In genomic region chr22:42313804-42314581, GRCh38 we compare ENCODE assay signal across 9 cellular contexts. TPM values are rescaled to one million over a fixed set of nuclear protein-coding genes. Genes with fewer than 3 reads are reported as not detected.
A peak's percentile ranks its signal among the peaks of the same experiment; 100 is the strongest.
DNase-seq lines count a peak whose midpoint lies in the region; ATAC-seq and TF ChIP-seq lines count a peak whose summit lies in the region.
"Had no signal": no experiment of that assay in that cellular context is flagged by ENCODE, and none has a peak within 500 bp of the region (broad histone marks: within the 10 kb centered on the region; RNA-seq: fewer than 3 reads in every experiment).

No MANE protein-coding gene starts in this region.

- DNase-seq in DMS79 treated with DMSO at 0.1 percent for 48 hours (lab: John Stamatoyannopoulos, UW) (peak; percentile 89), RPMI8226 (peak; percentile 80), MCF 10A (ENCODE audit: unreplicated experiment) (peak; percentile 97), lung (ENCODE audit: low spot score) (no peak), NK-92 (lab: John Stamatoyannopoulos, UW; ENCODE audit: unreplicated experiment) (no peak), GM19240 (ENCODE audit: insufficient read length, low spot score) (no peak)

- no peaks in the 10 kb centered on the region for H3K27me3 Mint-ChIP-seq in MCF 10A (ENCODE audit: insufficient read depth, unreplicated experiment)

- H3K9me3 ChIP-seq in lung (ENCODE audit: control insufficient read depth in 2 of 2, insufficient read depth in 1 of 2, low read length in 1 of 2) = no peaks in the 10 kb centered on the region
- H3K9me3 ChIP-seq: SJSA1 had no signal

- H3K36me3 Mint-ChIP-seq in MCF 10A (ENCODE audit: insufficient read depth, unreplicated experiment) = no peaks in the 10 kb centered on the region

- no peaks in the 10 kb centered on the region for H3K27me3 ChIP-seq in lung (ENCODE audit: control insufficient read depth, insufficient read depth)
- H3K27me3 ChIP-seq: SJSA1 had no signal

- H3K36me3 ChIP-seq in lung (ENCODE audit: control insufficient read depth in 2 of 2, insufficient read depth in 2 of 2, low read length in 2 of 2) = no peaks in the 10 kb centered on the region
- H3K36me3 ChIP-seq: SJSA1 had no signal

- H3K27ac ChIP-seq in lung (ENCODE audit: low read depth in 1 of 2, low read length in 1 of 2) = no peak overlapping the region
- H3K27ac ChIP-seq: SJSA1 had no signal

- no TSS peak for BruUV-seq in MCF 10A (replicated peaks; lab: Mats Ljungman, UMichigan)

- TF ChIP-seq CTCF in LNCAP (IDR thresholded peaks at IDR 0.05) (peak; percentile 31; the same call in 1 of the 2 replicates), MCF 10A (IDR thresholded peaks at IDR 0.05; ENCODE audit: unreplicated experiment) (peak; percentile 40), lung (IDR thresholded peaks at IDR 0.05; ENCODE audit: control extremely low read depth, extremely low read depth) (peak; percentile 1)

- ATAC-seq in lung (ENCODE audit: insufficient read depth, low FRiP score) = peak; percentile 48
- no peak for ATAC-seq in GM19324 (IDR thresholded peaks at IDR 0.05; ENCODE audit: low FRiP score, unreplicated experiment)

- WGBS in lung, 2 donors = 41 to 55% methylated on average over 32 to 33 of the region's 33 CpGs

- H3K27ac Mint-ChIP-seq in MCF 10A (ENCODE audit: low read depth, unreplicated experiment) = peak overlapping the region; percentile 55

- CTCF ChIA-PET in MCF 10A (lab: Yijun Ruan, JAX) = interaction anchor here (0.6 to 2.3 kb wide), 6 partner anchors 11 to 145 kb away, joined by 3 to 10 read pairs (median 4); no protein-coding TSS in a partner anchor

- peak overlapping the region; percentile 43 for H3K4me3 Mint-ChIP-seq in MCF 10A (ENCODE audit: unreplicated experiment)

- H3K4me1 Mint-ChIP-seq in MCF 10A (ENCODE audit: insufficient read depth, unreplicated experiment) = peaks cover 44% of the 10 kb centered on the region

- intact Hi-C loops in MCF 10A (cut with micrococcal nuclease) = loop anchor here (1.0 to 5.0 kb wide), 3 partner anchors 123 to 223 kb away; partner anchors contain the start of gene NDUFA6

- POLR2A ChIA-PET in MCF 10A (lab: Yijun Ruan, JAX) = interaction anchor here (0.6 to 1.5 kb wide), 7 partner anchors 44 to 124 kb away, joined by 3 to 5 read pairs (median 4); no protein-coding TSS in a partner anchor

- H3K4me3 ChIP-seq in lung = no peak overlapping the region
- H3K4me3 ChIP-seq: SJSA1 had no signal

- peaks cover 0 to 2% of the 10 kb centered on the region in 2 donors for H3K4me1 ChIP-seq in lung (ENCODE audit: control insufficient read depth in 2 of 2, insufficient read depth in 2 of 2, low read length in 2 of 2)
- H3K4me1 ChIP-seq: SJSA1 had no signal

- no peaks in the 10 kb centered on the region for H3K9me3 Mint-ChIP-seq in MCF 10A (ENCODE audit: unreplicated experiment)

RNA-seq across cellular contexts. Expression of gene TCF20, which starts 43.5 kb away (rescaled TPM):
- total RNA-seq in MCF 10A (2022) (44.7 and 56.4 TPM in 2 replicates), lung (10 to 100 TPM; 31.4 to 41.5 TPM)
- 10 to 100 TPM in 1 of 2 donors, 1 to 10 TPM in 1; 9.7 to 13.9 TPM for polyA plus RNA-seq in lung

Comparison
In these comparisons a context has a peak if more than half of its experiments do, and no peak if none do; other contexts are left out.
1. DNase-seq: peak in DMS79 treated with DMSO at 0.1 percent for 48 hours (single experiment), RPMI8226 (single experiment) and MCF 10A (single experiment); none in lung (single experiment), NK-92 (single experiment) and GM19240 (single experiment).
2. Peak in every context shown above with its lines, with median percentiles within 50 percentile points of each other: CTCF ChIP-seq.